In genomic region chr16:259814-260253, GRCh38 we compare ENCODE assay signal across 28 cellular contexts. TPM values are rescaled to one million over a fixed set of nuclear protein-coding genes. Genes with fewer than 3 reads are reported as not detected.
"Had no signal": no experiment of that assay in that cellular context is flagged by ENCODE, and none has a peak within 500 bp of the region (broad histone marks: within the 10 kb centered on the region; RNA-seq: fewer than 3 reads in every experiment).

No MANE protein-coding gene starts in this region.

- H3K4me1 Mint-ChIP-seq: brain had no signal

- H3K4me3 Mint-ChIP-seq: activated naive CD4-positive, alpha-beta T cell treated with anti-CD3 and anti-CD28 coated beads, Interleukin-2, amount 10 ng/mL, durations not matched to agents 7 days and 5 days; activated T-cell treated with anti-CD3 and anti-CD28 coated beads, Interleukin-2, amount 50 U/mL, for 72 hours; brain; effector memory CD8-positive, alpha-beta T cell; T-helper 17 cell; type B pancreatic cell had no signal

- H3K27me3 ChIP-seq: spleen, vagina had no signal

- H3K9me3 Mint-ChIP-seq: activated naive CD4-positive, alpha-beta T cell treated with anti-CD3 and anti-CD28 coated beads, Interleukin-2, amount 10 ng/mL, durations not matched to agents 7 days and 5 days; activated T-cell treated with anti-CD3 and anti-CD28 coated beads, Interleukin-2, amount 50 U/mL, for 72 hours; brain; effector memory CD8-positive, alpha-beta T cell; natural killer cell; type B pancreatic cell had no signal

- DNase-seq: activated CD4-positive, alpha-beta T cell treated with anti-CD3 and anti-CD28 coated beads for 4 hours; activated CD4-positive, alpha-beta T cell treated with anti-CD3 and anti-CD28 coated beads, Interleukin-2, amount 50 U/mL, for 48 hours; activated CD4-positive, CD25-positive, alpha-beta regulatory T cell; activated effector memory CD4-positive, alpha-beta T cell treated with anti-CD3 and anti-CD28 coated beads, Interleukin-2, amount 50 U/mL, for 16 hours; activated naive CD4-positive, alpha-beta T cell treated with anti-CD3 and anti-CD28 coated beads, Interleukin-2, amount 10 ng/mL, durations not matched to agents 7 days and 5 days; activated T-cell treated with anti-CD3 and anti-CD28 coated beads, Interleukin-2, amount 50 U/mL, for 72 hours; aorta; effector memory CD8-positive, alpha-beta T cell; foreskin melanocyte; midbrain; natural killer cell; retina; spleen; stimulated activated CD4-positive, alpha-beta T cell treated with anti-CD3 and anti-CD28 coated beads, Interleukin-4, amount 100 ng/mL, for 1 hour; stimulated activated naive CD4-positive, alpha-beta T cell treated with Interleukin-2 at 50 U/mL for 16 hours; T-helper 17 cell had no signal

- H3K9me3 ChIP-seq: spleen, thoracic aorta, vagina had no signal

- ATAC-seq: activated T-cell treated with anti-CD3 and anti-CD28 coated beads, Interleukin-2, amount 50 U/mL, for 72 hours; effector memory CD8-positive, alpha-beta T cell; esophagus mucosa; left lobe of liver; T-helper 17 cell had no signal

- H3K4me1 ChIP-seq: spleen, vagina had no signal

- H3K36me3 Mint-ChIP-seq: natural killer cell had no signal

- H3K27ac Mint-ChIP-seq: activated naive CD4-positive, alpha-beta T cell treated with anti-CD3 and anti-CD28 coated beads, Interleukin-2, amount 10 ng/mL, durations not matched to agents 7 days and 5 days; activated T-cell treated with anti-CD3 and anti-CD28 coated beads, Interleukin-2, amount 50 U/mL, for 72 hours; effector memory CD8-positive, alpha-beta T cell; progenitor cell of endocrine pancreas; T-helper 17 cell; type B pancreatic cell had no signal

- H3K27me3 Mint-ChIP-seq: activated naive CD4-positive, alpha-beta T cell treated with anti-CD3 and anti-CD28 coated beads, Interleukin-2, amount 10 ng/mL, durations not matched to agents 7 days and 5 days; brain; effector memory CD8-positive, alpha-beta T cell; progenitor cell of endocrine pancreas; T-helper 17 cell; type B pancreatic cell had no signal

- H3K4me3 ChIP-seq: spleen, thoracic aorta, vagina had no signal

RNA-seq across cellular contexts. Expression of gene RGS11, which starts 15.9 kb away (rescaled TPM):
- total RNA-seq: kidney epithelial cell, T-helper 17 cell had no signal

RNA-seq across cellular contexts. Expression of gene ARHGDIG, which starts 20.6 kb away (rescaled TPM):
- total RNA-seq: dermis microvascular lymphatic vessel endothelial cell, esophagus mucosa, spleen, T-helper 17 cell, thoracic aorta, vagina had no signal

RNA-seq across cellular contexts. Expression of gene PDIA2, which starts 23.1 kb away (rescaled TPM):
- total RNA-seq: endothelial cell of umbilical vein, esophagus mucosa, kidney epithelial cell, lung microvascular endothelial cell, natural killer cell, osteocyte, vagina had no signal
